In the genomic region with DNA sequence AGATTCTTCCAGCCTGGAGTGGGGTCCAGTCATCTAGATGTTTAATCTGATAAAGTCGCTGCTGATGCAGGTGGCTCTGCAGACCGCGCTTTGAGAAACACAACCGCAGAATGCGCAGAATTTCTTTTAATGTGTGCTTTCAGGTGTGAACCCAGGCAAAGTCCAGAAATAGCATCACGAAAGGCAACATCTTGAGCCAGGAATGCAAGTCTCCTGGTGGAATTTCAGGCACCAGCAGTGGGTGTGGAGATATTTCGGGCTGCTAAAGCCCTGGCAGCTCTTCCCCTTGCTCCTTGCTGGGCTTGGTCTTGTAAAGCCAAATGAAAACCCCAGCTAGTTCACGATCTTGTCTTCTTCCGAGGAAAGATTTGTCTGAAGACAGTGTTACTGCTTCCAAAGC, we compare ENCODE assay signal across 13 cellular contexts.
DNase-seq lines count a peak whose midpoint lies in the region; ATAC-seq and TF ChIP-seq lines count a peak whose summit lies in the region.
"Had no signal": no experiment of that assay in that cellular context is flagged by ENCODE, and none has a peak within 500 bp of the region (broad histone marks: within the 10 kb centered on the region; RNA-seq: fewer than 3 reads in every experiment).

No MANE protein-coding gene starts in this region.

- intact Hi-C loops in Right ventricle myocardium superior (cut with DNase I) (no loop called here), CD14-positive monocyte (cut with micrococcal nuclease) (no loop called here)

- no peak for TF ChIP-seq RAD21 in SK-N-SH (IDR thresholded peaks at IDR 0.05; ENCODE audit: low read length)

- H3K27me3 Mint-ChIP-seq in CD14-positive monocyte (ENCODE audit: low read depth in 3 of 3) (peaks cover 0 to 3% (median 2%) of the 10 kb centered on the region in 3 donors), endothelial cell (ENCODE audit: unreplicated experiment) (no peaks in the 10 kb centered on the region)

- no peak overlapping the region for H3K14ac ChIP-seq in trophoblast cell (ENCODE audit: low read length)

- H3K79me1 ChIP-seq in trophoblast cell (ENCODE audit: low read length): no peaks in the 10 kb centered on the region

- no peak overlapping the region for H3K4me3 Mint-ChIP-seq in CD14-positive monocyte
- no peak overlapping the region for H3K4me3 Mint-ChIP-seq in endothelial cell (ENCODE audit: unreplicated experiment)
- H3K4me3 Mint-ChIP-seq: stimulated activated naive CD8-positive, alpha-beta T cell treated with anti-CD3 and anti-CD28 coated beads, Interleukin-15, amount 100 ng/mL, for 72 hours had no signal

- H2AK5ac ChIP-seq in trophoblast cell (ENCODE audit: low read length): no peak overlapping the region

- peak; percentile 72 for ATAC-seq in Right ventricle myocardium superior (ENCODE audit: poor library complexity)
- ATAC-seq: foreskin keratinocyte; stimulated activated naive CD8-positive, alpha-beta T cell treated with anti-CD3 and anti-CD28 coated beads, Interleukin-15, amount 100 ng/mL, for 72 hours had no signal

- H3K79me2 ChIP-seq in SK-N-SH (ENCODE audit: insufficient read depth) (no peaks in the 10 kb centered on the region), trophoblast cell (ENCODE audit: control insufficient read depth, insufficient read depth, low read length, poor library complexity) (no peaks in the 10 kb centered on the region)

- H3K36me3 ChIP-seq in SK-N-SH (replicated peaks in 1 of 2; ENCODE audit: control insufficient read depth in 1 of 2, insufficient read depth in 2 of 2, low read length in 1 of 2): no peaks in the 10 kb centered on the region
- no peaks in the 10 kb centered on the region for H3K36me3 ChIP-seq in trophoblast cell (ENCODE audit: control insufficient read depth in 1 of 2, insufficient read depth in 2 of 2, low read length in 2 of 2)

- H4K12ac ChIP-seq in trophoblast cell (ENCODE audit: low read depth, low read length): no peak overlapping the region

- H3K4me2 ChIP-seq in SK-N-SH (peak overlapping the region; percentile 74), trophoblast cell (ENCODE audit: low read length) (no peak overlapping the region)

- no peak for TF ChIP-seq CTCF in SK-N-SH (IDR thresholded peaks at IDR 0.05)
- TF ChIP-seq CTCF in CD14-positive monocyte (IDR thresholded peaks at IDR 0.05): no peak
- no peak for TF ChIP-seq CTCF in endothelial cell (IDR thresholded peaks at IDR 0.05; ENCODE audit: unreplicated experiment)

- H3K9me3 Mint-ChIP-seq in CD14-positive monocyte (peaks cover 0 to 3% (median 0%) of the 10 kb centered on the region in 7 donors), endothelial cell (ENCODE audit: unreplicated experiment) (no peaks in the 10 kb centered on the region)
- H3K9me3 Mint-ChIP-seq: stimulated activated naive CD8-positive, alpha-beta T cell treated with anti-CD3 and anti-CD28 coated beads, Interleukin-15, amount 100 ng/mL, for 72 hours had no signal

- H3K36me3 Mint-ChIP-seq in CD14-positive monocyte: no peaks in the 10 kb centered on the region
- H3K36me3 Mint-ChIP-seq in endothelial cell (ENCODE audit: low read depth, unreplicated experiment): no peaks in the 10 kb centered on the region

- H2AFZ ChIP-seq in SK-N-SH (ENCODE audit: low read depth) (peak overlapping the region; percentile 54; the same call in 1 of the 2 replicates), trophoblast cell (ENCODE audit: insufficient read depth, low read length, poor library complexity) (no peak overlapping the region)

- no peak overlapping the region for H3K4ac ChIP-seq in trophoblast cell (ENCODE audit: low read depth, low read length)

- H3K4me1 ChIP-seq in SK-N-SH (ENCODE audit: control insufficient read depth in 1 of 2, insufficient read depth in 2 of 2, low read depth in 1 of 2, low read length in 1 of 2) (peaks cover 0 to 9% of the 10 kb centered on the region in 2 experiments; a peak in 1 of 4 replicates), trophoblast cell (ENCODE audit: control insufficient read depth in 1 of 2, insufficient read depth in 2 of 2, low read length in 2 of 2) (peaks cover 0 to 2% of the 10 kb centered on the region in 2 experiments)
- H3K4me1 ChIP-seq: foreskin keratinocyte had no signal

- POLR2A ChIA-PET in SK-N-SH (lab: Yijun Ruan, JAX): no interaction called here

- H3K27ac Mint-ChIP-seq in CD14-positive monocyte: no peak overlapping the region
- no peak overlapping the region for H3K27ac Mint-ChIP-seq in endothelial cell (ENCODE audit: unreplicated experiment)
- H3K27ac Mint-ChIP-seq: stimulated activated naive CD8-positive, alpha-beta T cell treated with anti-CD3 and anti-CD28 coated beads, Interleukin-15, amount 100 ng/mL, for 72 hours had no signal

- CTCF ChIA-PET in SK-N-SH (lab: Yijun Ruan, JAX): interaction anchor here (3.5 to 5.0 kb wide), 2 partner anchors 15 to 43 kb away, joined by 12 to 40 read pairs; no protein-coding TSS in a partner anchor

- H2BK120ac ChIP-seq in trophoblast cell (ENCODE audit: insufficient read depth, low read length, poor library complexity): no peak overlapping the region

- H3K4me1 Mint-ChIP-seq in CD14-positive monocyte (no peaks in the 10 kb centered on the region), endothelial cell (ENCODE audit: unreplicated experiment) (peaks cover 5% of the 10 kb centered on the region)
- H3K4me1 Mint-ChIP-seq: stimulated activated naive CD8-positive, alpha-beta T cell treated with anti-CD3 and anti-CD28 coated beads, Interleukin-15, amount 100 ng/mL, for 72 hours had no signal

- no peak for TF ChIP-seq EP300 in SK-N-SH (IDR thresholded peaks at IDR 0.05; ENCODE audit: borderline replicate concordance in 1 of 2, low read depth in 1 of 2, low read length in 1 of 2)

- H4K8ac ChIP-seq in trophoblast cell (ENCODE audit: low read depth, low read length): no peak overlapping the region

- H3K4me3 ChIP-seq in SK-N-SH (ENCODE audit: low read depth in 2 of 2, low read length in 1 of 2) (peak overlapping the region; percentile 37), trophoblast cell (ENCODE audit: low read depth, low read length) (no peak overlapping the region)

- H4K20me1 ChIP-seq in SK-N-SH (ENCODE audit: insufficient read depth): no peaks in the 10 kb centered on the region

- H3K9me2 ChIP-seq in SK-N-SH: no peaks in the 10 kb centered on the region

- DNase-seq in ACHN (peak; percentile 85), SK-N-SH (no peak), Right ventricle myocardium superior (no peak), trophoblast cell (peak; percentile 71 to 89), mesenteric fat pad (ENCODE audit: low spot score) (no peak), SKM-1 (lab: John Stamatoyannopoulos, UW; ENCODE audit: unreplicated experiment) (no peak), CD14-positive monocyte (ENCODE audit: low spot score) (no peak), endothelial cell (ENCODE audit: low spot score) (no peak)
- DNase-seq: foreskin keratinocyte; GOT3; NCI-H524 treated with DMSO at 0.1 percent for 48 hours; stimulated activated CD4-positive, alpha-beta T cell treated with anti-CD3 and anti-CD28 coated beads, Interleukin-1b, Interleukin-23, amount 100 ng/mL, for 48 hours; stimulated activated naive CD8-positive, alpha-beta T cell treated with anti-CD3 and anti-CD28 coated beads, Interleukin-15, amount 100 ng/mL, for 72 hours had no signal

- no peak overlapping the region for H4K91ac ChIP-seq in trophoblast cell (ENCODE audit: low read depth, low read length)

- no peak overlapping the region for H3K18ac ChIP-seq in trophoblast cell (ENCODE audit: low read length)

- H2BK5ac ChIP-seq in trophoblast cell (ENCODE audit: low read depth, low read length, poor library complexity): no peak overlapping the region

- no peak overlapping the region for H2BK12ac ChIP-seq in trophoblast cell (ENCODE audit: low read length)

- no peak overlapping the region for H3K23ac ChIP-seq in trophoblast cell (ENCODE audit: low read length)

- WGBS in SK-N-SH (ENCODE audit: low lambda C conversion rate): 67% methylated on average over 9 of the region's 9 CpGs
- no CpG with 5 or more reads among the region's 9 CpGs for whole genome bisulfite sequencing in trophoblast cell (ENCODE audit: extremely low coverage, insufficient coverage, insufficient read length)

- in situ Hi-C loops in ACHN (cut with HindIII; ENCODE audit: low pct_ligation_motif_present, low pct_unique_long_range_greater_than_20kb, low sequenced_read_pairs): no loop called here

- no peak overlapping the region for H3K9ac ChIP-seq in SK-N-SH
- no peak overlapping the region for H3K9ac ChIP-seq in trophoblast cell (ENCODE audit: low read length)

- H3K9me3 ChIP-seq in SK-N-SH: no peaks in the 10 kb centered on the region
- no peaks in the 10 kb centered on the region for H3K9me3 ChIP-seq in trophoblast cell (ENCODE audit: insufficient read depth, low read depth, low read length)

- no peaks in the 10 kb centered on the region for H3F3A ChIP-seq in SK-N-SH (replicated peaks; ENCODE audit: insufficient read depth)

- no peak overlapping the region for H3K27ac ChIP-seq in SK-N-SH (ENCODE audit: low read depth in 2 of 2, low read length in 1 of 2)
- no peak overlapping the region for H3K27ac ChIP-seq in trophoblast cell (ENCODE audit: low read depth, low read length)
- H3K27ac ChIP-seq: foreskin keratinocyte had no signal

- H3K27me3 ChIP-seq in SK-N-SH (ENCODE audit: insufficient read depth): no peaks in the 10 kb centered on the region
- no peaks in the 10 kb centered on the region for H3K27me3 ChIP-seq in trophoblast cell (ENCODE audit: insufficient read depth, low read length)

TF ChIP-seq in SK-N-SH, 30 proteins besides CTCF, POLR2A, EP300 and RAD21:
- no peak for TF ChIP-seq CHD2 (IDR thresholded peaks at IDR 0.05; ENCODE audit: low read length, partially characterized antibody)
- no peak for TF ChIP-seq RXRA (IDR thresholded peaks at IDR 0.05; ENCODE audit: borderline replicate concordance, low read depth)
- no peak for TF ChIP-seq TEAD4 (IDR thresholded peaks at IDR 0.05; ENCODE audit: borderline replicate concordance, insufficient read depth)

Comparison
In these comparisons a context has a peak if more than half of its experiments do, and no peak if none do; other contexts are left out.
1. DNase-seq: peak in ACHN (single experiment) and trophoblast cell (2 of 2); none in SK-N-SH (single experiment), Right ventricle myocardium superior (single experiment), mesenteric fat pad (single experiment), SKM-1 (single experiment), CD14-positive monocyte (single experiment) and endothelial cell (single experiment).